Comparison of ENCODE assay signal across 1 cellular context in the genomic region with DNA sequence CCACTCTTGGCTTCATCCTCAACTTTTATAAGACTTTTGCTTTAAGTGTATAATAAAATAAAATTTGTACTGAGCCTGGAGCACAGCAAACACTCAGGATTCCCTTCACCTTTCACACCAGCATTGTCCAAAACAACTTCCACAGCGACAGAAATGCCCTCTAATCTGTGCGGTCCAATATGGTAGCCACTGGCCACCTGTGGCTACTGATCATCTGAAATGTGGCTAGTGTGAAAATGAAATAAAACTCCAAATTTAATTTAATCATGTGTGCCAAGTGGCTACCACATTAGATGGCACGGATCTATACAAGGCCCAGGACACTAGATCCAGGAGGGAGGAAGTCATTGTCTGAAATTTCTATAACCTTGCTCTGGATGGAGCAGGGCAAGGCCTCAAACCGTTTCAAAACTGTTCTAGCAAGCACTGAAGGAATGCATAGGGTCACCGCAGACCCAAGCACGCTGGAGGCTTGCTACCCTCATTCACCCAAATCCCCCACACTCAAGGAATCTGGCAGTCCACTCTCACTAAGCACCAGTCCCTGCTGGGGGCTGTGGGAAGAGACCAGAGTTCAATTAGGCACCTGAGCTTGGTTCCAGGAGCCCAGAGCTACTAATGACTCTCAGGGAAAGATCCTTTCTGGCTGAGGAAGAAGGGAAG.
TF ChIP-seq lines count a peak whose summit lies in the region.

No MANE protein-coding gene starts in this region.

TF ChIP-seq in H1, 55 proteins besides CTCF, POLR2A, EP300 and RAD21:
- no peak for TF ChIP-seq RBBP5 (IDR thresholded peaks at IDR 0.05; ENCODE audit: borderline replicate concordance, low read depth, low read length)
- no peak for TF ChIP-seq MAFK (IDR thresholded peaks at IDR 0.05; ENCODE audit: low read depth, low read length)
- TF ChIP-seq POLR2AphosphoS5 (IDR thresholded peaks at IDR 0.05; ENCODE audit: low read depth, low read length): peak; percentile 40; the same call in 1 of the 2 replicates
TF ChIP-seq in H1: peak in this region for 1.
